In the genomic region with DNA sequence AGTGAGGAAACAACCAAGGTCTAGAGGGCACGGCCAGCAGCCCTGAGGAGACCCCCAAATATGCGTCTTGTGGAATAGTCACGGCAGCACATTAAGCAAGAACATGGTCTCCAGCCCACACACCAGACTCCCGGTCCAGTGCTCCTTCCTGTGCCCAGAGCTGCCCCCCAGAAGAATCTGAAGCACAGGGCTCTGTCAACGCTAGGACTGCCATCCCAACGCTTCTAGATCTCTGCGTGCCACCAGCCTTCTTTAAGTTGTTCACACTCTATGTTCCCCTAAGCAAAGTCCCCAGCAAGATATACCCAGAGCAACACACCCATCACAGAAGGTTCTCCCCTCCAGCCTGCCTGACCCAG, we compare ENCODE assay signal across 25 cellular contexts. TPM values are rescaled to one million over a fixed set of nuclear protein-coding genes. Genes with fewer than 3 reads are reported as not detected.
DNase-seq lines count a peak whose midpoint lies in the region; ATAC-seq and TF ChIP-seq lines count a peak whose summit lies in the region.
"Had no signal": no experiment of that assay in that cellular context is flagged by ENCODE, and none has a peak within 500 bp of the region (broad histone marks: within the 10 kb centered on the region; RNA-seq: fewer than 3 reads in every experiment).

No MANE protein-coding gene starts in this region.

- H3K27ac Mint-ChIP-seq in neural progenitor cell, result peak overlapping the region; percentile 96
- H3K27ac Mint-ChIP-seq: activated B cell treated with CpG ODN at 0.5 μM for 24 hours; activated CD4-positive, alpha-beta memory T cell treated with anti-CD3 and anti-CD28 coated beads, Interleukin-2, amount 10 ng/mL, durations not matched to agents 7 days and 5 days had no signal

- H3K27ac ChIP-seq in DOHH2 (ENCODE audit: low read depth, low read length) (peak overlapping the region; percentile 34; the same call in 1 of the 2 replicates), OCI-LY1 (ENCODE audit: low read depth, low read length, poor library complexity, severe bottlenecking) (no peak overlapping the region), caudate nucleus (ENCODE audit: low read depth, low read length) (peak overlapping the region; percentile 21), neural progenitor cell (peak overlapping the region; percentile 71)
- H3K27ac ChIP-seq: HL-60, spleen, upper lobe of right lung had no signal

- DNase-seq in caudate nucleus (lab: John Stamatoyannopoulos, UW) (no peak), neural progenitor cell (ENCODE audit: low spot score) (no peak), globus pallidus (ENCODE audit: low spot score) (no peak), GM10248 (ENCODE audit: extremely low spot score) (no peak), NCI-H128 (lab: John Stamatoyannopoulos, UW; ENCODE audit: unreplicated experiment) (no peak)
- DNase-seq: activated B cell treated with CpG ODN at 0.5 μM for 24 hours; activated CD4-positive, alpha-beta memory T cell treated with anti-CD3 and anti-CD28 coated beads, Interleukin-2, amount 10 ng/mL, durations not matched to agents 7 days and 5 days; activated naive CD4-positive, alpha-beta T cell treated with anti-CD3 and anti-CD28 coated beads, Interleukin-2, amount 50 U/mL, for 16 hours; activated T-cell treated with anti-CD3 and anti-CD28 coated beads, Interleukin-2, amount 50 U/mL, for 4 hours; COR-L47; DMS79 treated with DMSO at 0.1 percent for 48 hours; IMR-90; left colon; mucosa of descending colon; NCI-H146; NCI-H2171; Right ventricle myocardium superior; spleen; stimulated activated CD4-positive, alpha-beta T cell treated with anti-CD3 and anti-CD28 coated beads, Interleukin-4, amount 100 ng/mL, for 24 hours; stimulated activated naive CD8-positive, alpha-beta T cell treated with anti-CD3 and anti-CD28 coated beads, Interleukin-15, amount 100 ng/mL, for 72 hours had no signal

- H3K27me3 ChIP-seq in DOHH2 (ENCODE audit: control insufficient read depth, low read length), result peaks cover 22% of the 10 kb centered on the region
- H3K27me3 ChIP-seq in OCI-LY1 (ENCODE audit: insufficient read depth, low read length), result peaks cover 6% of the 10 kb centered on the region
- H3K27me3 ChIP-seq in neural progenitor cell, result peaks cover 34% of the 10 kb centered on the region
- H3K27me3 ChIP-seq: upper lobe of right lung had no signal

- H3K4me2 ChIP-seq in DOHH2 (ENCODE audit: low read length), result peak overlapping the region; percentile 70
- peak overlapping the region; percentile 40; the same call in 1 of the 2 replicates for H3K4me2 ChIP-seq in OCI-LY1 (ENCODE audit: low read length)
- peak overlapping the region; percentile 78 for H3K4me2 ChIP-seq in neural progenitor cell

- H3F3A ChIP-seq in DOHH2 (ENCODE audit: control insufficient read depth, insufficient read depth), result no peaks in the 10 kb centered on the region
- H3F3A ChIP-seq in OCI-LY1 (ENCODE audit: insufficient read depth, low read length), result no peaks in the 10 kb centered on the region
- H3F3A ChIP-seq in neural progenitor cell (ENCODE audit: low read depth), result peaks cover 39% of the 10 kb centered on the region

- H3K4me1 Mint-ChIP-seq in neural progenitor cell, result peaks cover 51% of the 10 kb centered on the region

- H2AFZ ChIP-seq in OCI-LY1 (ENCODE audit: low read length) (no peak overlapping the region; the same call in 1 of the 2 replicates), neural progenitor cell (replicated peaks) (no peak overlapping the region)

- peaks cover 6% of the 10 kb centered on the region; the same call in 1 of the 2 replicates for H3K9me3 ChIP-seq in DOHH2 (ENCODE audit: control insufficient read depth, insufficient read depth, low read length)
- peaks cover 7% of the 10 kb centered on the region for H3K9me3 ChIP-seq in OCI-LY1 (ENCODE audit: low read length)
- no peaks in the 10 kb centered on the region for H3K9me3 ChIP-seq in neural progenitor cell (ENCODE audit: low read depth)
- H3K9me3 ChIP-seq: mucosa of descending colon, spleen, upper lobe of right lung had no signal

- peaks cover 45% of the 10 kb centered on the region for H3K4me1 ChIP-seq in DOHH2 (ENCODE audit: control insufficient read depth, low read length)
- H3K4me1 ChIP-seq in OCI-LY1 (ENCODE audit: insufficient read depth, low read length, severe bottlenecking), result peaks cover 36% of the 10 kb centered on the region
- peaks cover 38% of the 10 kb centered on the region for H3K4me1 ChIP-seq in neural progenitor cell

- H3K9me2 ChIP-seq in DOHH2 (replicated peaks; ENCODE audit: control insufficient read depth, low read length), result no peaks in the 10 kb centered on the region
- no peaks in the 10 kb centered on the region for H3K9me2 ChIP-seq in OCI-LY1 (ENCODE audit: low read depth, low read length)

- H4K20me1 ChIP-seq in DOHH2 (ENCODE audit: control insufficient read depth, insufficient read depth, low read depth, low read length) (no peaks in the 10 kb centered on the region), OCI-LY1 (ENCODE audit: insufficient read depth, low read length) (no peaks in the 10 kb centered on the region), neural progenitor cell (ENCODE audit: low read depth) (no peaks in the 10 kb centered on the region)

- H3K27me3 Mint-ChIP-seq in neural progenitor cell (ENCODE audit: insufficient read depth, low read depth), result peaks cover 7% of the 10 kb centered on the region
- H3K27me3 Mint-ChIP-seq: stimulated activated naive CD8-positive, alpha-beta T cell treated with anti-CD3 and anti-CD28 coated beads, Interleukin-15, amount 100 ng/mL, for 72 hours had no signal

- H3K4me3 ChIP-seq in DOHH2 (ENCODE audit: low read length), result peak overlapping the region; percentile 54
- no peak overlapping the region for H3K4me3 ChIP-seq in OCI-LY1 (ENCODE audit: low read depth, low read length, poor library complexity, severe bottlenecking)
- peak overlapping the region; percentile 28 for H3K4me3 ChIP-seq in neural progenitor cell
- H3K4me3 ChIP-seq: mucosa of descending colon, spleen, upper lobe of right lung had no signal

- no peak for ATAC-seq in HG02981 (IDR thresholded peaks at IDR 0.05; ENCODE audit: unreplicated experiment)
- ATAC-seq: activated T-cell treated with anti-CD3 and anti-CD28 coated beads, Interleukin-2, amount 50 U/mL, for 4 hours; left colon; mucosa of descending colon; stimulated activated naive CD8-positive, alpha-beta T cell treated with anti-CD3 and anti-CD28 coated beads, Interleukin-15, amount 100 ng/mL, for 72 hours had no signal

- TF ChIP-seq CTCF in DOHH2 (IDR thresholded peaks at IDR 0.05; ENCODE audit: low read depth, low read length, poor library complexity, severe bottlenecking) (no peak), OCI-LY1 (IDR thresholded peaks at IDR 0.05; ENCODE audit: low read length) (no peak), neural progenitor cell (IDR thresholded peaks at IDR 0.05) (no peak), GM10248 (IDR thresholded peaks at IDR 0.05; ENCODE audit: control extremely low read depth, extremely low read depth, low read depth, missing control alignments) (no peak)

- H3K4me3 Mint-ChIP-seq in neural progenitor cell, result peak overlapping the region; percentile 61
- H3K4me3 Mint-ChIP-seq: activated B cell treated with CpG ODN at 0.5 μM for 24 hours; activated CD4-positive, alpha-beta memory T cell treated with anti-CD3 and anti-CD28 coated beads, Interleukin-2, amount 10 ng/mL, durations not matched to agents 7 days and 5 days; activated T-cell treated with anti-CD3 and anti-CD28 coated beads, Interleukin-2, amount 50 U/mL, for 4 hours had no signal

- H3K9ac ChIP-seq in OCI-LY1 (ENCODE audit: low read length) (no peak overlapping the region; the same call in 1 of the 2 replicates), neural progenitor cell (no peak overlapping the region)

- no peaks in the 10 kb centered on the region for H3K36me3 Mint-ChIP-seq in neural progenitor cell

- H3K79me2 ChIP-seq in DOHH2 (ENCODE audit: control insufficient read depth, low read length) (no peaks in the 10 kb centered on the region), OCI-LY1 (ENCODE audit: insufficient read depth, low read length) (no peaks in the 10 kb centered on the region), neural progenitor cell (ENCODE audit: low read depth) (no peaks in the 10 kb centered on the region)

- POLR2A ChIA-PET in GM10248 (lab: Yijun Ruan, JAX), result no interaction called here

- H3K9me3 Mint-ChIP-seq in neural progenitor cell, result peaks cover 6% of the 10 kb centered on the region
- H3K9me3 Mint-ChIP-seq: activated B cell treated with CpG ODN at 0.5 μM for 24 hours; activated T-cell treated with anti-CD3 and anti-CD28 coated beads, Interleukin-2, amount 50 U/mL, for 4 hours; stimulated activated naive CD8-positive, alpha-beta T cell treated with anti-CD3 and anti-CD28 coated beads, Interleukin-15, amount 100 ng/mL, for 72 hours had no signal

- CTCF ChIA-PET in GM10248 (lab: Yijun Ruan, JAX), result interaction anchor here (2.7 to 5.8 kb wide), 4 partner anchors 12 to 105 kb away, joined by 6 to 42 read pairs (median 28); partner anchors contain the start of gene CASTOR1

- H3K36me3 ChIP-seq in DOHH2 (ENCODE audit: control insufficient read depth, low read length), result no peaks in the 10 kb centered on the region
- H3K36me3 ChIP-seq in OCI-LY1 (ENCODE audit: insufficient read depth, low read length), result peaks cover 6% of the 10 kb centered on the region; the same call in 1 of the 2 replicates
- no peaks in the 10 kb centered on the region for H3K36me3 ChIP-seq in neural progenitor cell
- H3K36me3 ChIP-seq: spleen, upper lobe of right lung had no signal

RNA-seq across cellular contexts. Expression of gene SEC14L2, which starts 3.5 kb away (rescaled TPM):
- 4.9 and 5.7 TPM in 2 replicates for total RNA-seq in neural progenitor cell (ENCODE audit: low replicate concordance)

RNA-seq across cellular contexts. Expression of gene RNF215, which starts 6.1 kb away (rescaled TPM):
- 11.9 and 38.5 TPM in 2 replicates for total RNA-seq in neural progenitor cell (ENCODE audit: low replicate concordance)

RNA-seq across cellular contexts. Expression of gene MTFP1, which starts 32.3 kb away (rescaled TPM):
- total RNA-seq in neural progenitor cell (ENCODE audit: low replicate concordance), result 29.9 and 67.9 TPM in 2 replicates

RNA-seq across cellular contexts. Expression of gene CCDC157, which starts 36.5 kb away (rescaled TPM):
- total RNA-seq in neural progenitor cell (ENCODE audit: low replicate concordance), result 3.7 and 11.1 TPM in 2 replicates

RNA-seq across cellular contexts. Expression of gene SF3A1, which starts 36.6 kb away (rescaled TPM):
- total RNA-seq in neural progenitor cell (ENCODE audit: low replicate concordance), result 29.2 and 48.4 TPM in 2 replicates
